18 cellular contexts compared by ENCODE assay signal in the genomic region with DNA sequence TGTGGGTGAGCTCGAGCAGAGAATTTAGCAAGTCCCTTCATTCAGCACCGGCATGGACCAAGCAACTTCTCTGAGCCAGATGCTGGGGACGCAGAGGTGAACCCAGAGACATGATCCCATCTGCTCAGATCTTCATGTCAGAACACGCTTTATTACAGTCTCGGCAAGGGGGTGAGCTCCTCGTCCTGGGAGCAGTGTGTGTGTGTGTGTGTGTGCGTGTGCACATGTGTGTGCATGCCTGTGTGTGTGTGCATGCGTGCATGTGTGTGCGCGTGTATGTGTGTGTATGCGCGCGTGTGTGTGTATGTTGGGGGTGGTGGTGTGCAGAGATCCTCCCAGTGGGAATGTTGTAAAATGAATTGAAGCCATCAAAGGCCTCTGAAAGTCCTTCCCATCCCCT. TPM values are rescaled to one million over a fixed set of nuclear protein-coding genes. Genes with fewer than 3 reads are reported as not detected.
"Had no signal": no experiment of that assay in that cellular context is flagged by ENCODE, and none has a peak within 500 bp of the region (broad histone marks: within the 10 kb centered on the region; RNA-seq: fewer than 3 reads in every experiment).

No MANE protein-coding gene starts in this region.

- H3K4me3 ChIP-seq: breast epithelium, esophagus squamous epithelium, heart left ventricle, left ventricle myocardium inferior, psoas muscle, right lobe of liver, suprapubic skin had no signal

- H3K27me3 Mint-ChIP-seq: memory B cell had no signal

- FAIRE-seq: colon, keratinocyte had no signal

- ATAC-seq: activated CD4-positive, CD25-positive, alpha-beta regulatory T cell treated with anti-CD3 and anti-CD28 coated beads, Interleukin-2, amount 50 U/mL, for 24 hours; activated naive CD4-positive, alpha-beta T cell treated with anti-CD3 and anti-CD28 coated beads, Interleukin-2, amount 50 U/mL, for 72 hours; heart left ventricle; psoas muscle; right lobe of liver had no signal

- H3K27ac ChIP-seq: breast epithelium, esophagus squamous epithelium, heart left ventricle, left ventricle myocardium inferior, psoas muscle, right lobe of liver, suprapubic skin had no signal

- H3K27me3 ChIP-seq: right lobe of liver had no signal

- H3K36me3 Mint-ChIP-seq: memory B cell, type B pancreatic cell had no signal

- H3K27ac Mint-ChIP-seq: memory B cell, nephron progenitor cell, type B pancreatic cell had no signal

- H3K9me3 ChIP-seq: breast epithelium, esophagus squamous epithelium, heart left ventricle, left ventricle myocardium inferior, psoas muscle, right lobe of liver, suprapubic skin had no signal

- H3K36me3 ChIP-seq: breast epithelium, esophagus squamous epithelium, heart left ventricle, left ventricle myocardium inferior, right lobe of liver, suprapubic skin had no signal

- H3K4me1 ChIP-seq: breast epithelium, right lobe of liver had no signal

- H3K4me3 Mint-ChIP-seq: nephron progenitor cell, type B pancreatic cell had no signal

- DNase-seq: activated CD4-positive, alpha-beta T cell treated with anti-CD3 and anti-CD28 coated beads, Interleukin-2, amount 50 U/mL, for 48 hours; esophagus squamous epithelium; foreskin melanocyte; heart left ventricle; left ventricle myocardium inferior; nephron progenitor cell; psoas muscle; right lobe of liver; stimulated activated naive CD4-positive, alpha-beta T cell had no signal

- H3K9me3 Mint-ChIP-seq: activated naive CD4-positive, alpha-beta T cell treated with anti-CD3 and anti-CD28 coated beads, Interleukin-2, amount 50 U/mL, for 72 hours; memory B cell; nephron progenitor cell; type B pancreatic cell had no signal

RNA-seq across cellular contexts. Expression of gene CRYBA4, which starts 45.4 kb away (rescaled TPM):
- total RNA-seq: activated naive CD4-positive, alpha-beta T cell treated with anti-CD3 and anti-CD28 coated beads, Interleukin-2, amount 50 U/mL, for 72 hours; breast epithelium; esophagus squamous epithelium; heart left ventricle; left ventricle myocardium inferior; osteoblast; psoas muscle; right lobe of liver; suprapubic skin had no signal
- polyA plus RNA-seq: heart left ventricle, keratinocyte, psoas muscle had no signal

RNA-seq across cellular contexts. Expression of gene CRYBB1, which starts 49.3 kb away (rescaled TPM):
- total RNA-seq: activated naive CD4-positive, alpha-beta T cell treated with anti-CD3 and anti-CD28 coated beads, Interleukin-2, amount 50 U/mL, for 72 hours; osteoblast; suprapubic skin had no signal
- polyA plus RNA-seq: keratinocyte had no signal
